Comparison of ENCODE assay signal across 13 cellular contexts in genomic region chr12:132393991-132394949, GRCh38.
DNase-seq lines count a peak whose midpoint lies in the region; ATAC-seq and TF ChIP-seq lines count a peak whose summit lies in the region.
"Had no signal": no experiment of that assay in that cellular context is flagged by ENCODE, and none has a peak within 500 bp of the region (broad histone marks: within the 10 kb centered on the region; RNA-seq: fewer than 3 reads in every experiment).

No MANE protein-coding gene starts in this region.

- TF ChIP-seq CTCF in transverse colon (IDR thresholded peaks at IDR 0.05): no peak

- no peaks in the 10 kb centered on the region for H3K4me1 ChIP-seq in transverse colon
- H3K4me1 ChIP-seq: tibial artery had no signal

- TF ChIP-seq POLR2A in transverse colon (IDR thresholded peaks at IDR 0.05): no peak

- no peaks in the 10 kb centered on the region for H3K9me3 ChIP-seq in transverse colon
- H3K9me3 ChIP-seq: tibial artery had no signal

- H3K4me3 Mint-ChIP-seq in activated naive CD4-positive, alpha-beta T cell treated with anti-CD3 and anti-CD28 coated beads for 36 hours: no peak overlapping the region
- H3K4me3 Mint-ChIP-seq in T-helper 2 cell treated with Interferon-gamma antibody and Interleukin-4, amounts not matched to agents 5 μg/mL and 100 μg/mL, for 36 hours: no peak overlapping the region

- intact Hi-C loops in activated naive CD4-positive, alpha-beta T cell treated with anti-CD3 and anti-CD28 coated beads for 36 hours (cut with micrococcal nuclease): no loop called here
- intact Hi-C loops in transverse colon (cut with DNase I; ENCODE audit: low total_unique reads): no loop called here

- H3K36me3 Mint-ChIP-seq in activated naive CD4-positive, alpha-beta T cell treated with anti-CD3 and anti-CD28 coated beads for 36 hours (ENCODE audit: low read depth): no peaks in the 10 kb centered on the region
- H3K36me3 Mint-ChIP-seq in T-helper 2 cell treated with Interferon-gamma antibody and Interleukin-4, amounts not matched to agents 5 μg/mL and 100 μg/mL, for 36 hours (ENCODE audit: low read depth): no peaks in the 10 kb centered on the region

- CTCF ChIA-PET in activated naive CD4-positive, alpha-beta T cell treated with anti-CD3 and anti-CD28 coated beads for 36 hours (lab: Charles Lee): no interaction called here

- no peak overlapping the region for H3K4me3 ChIP-seq in transverse colon
- H3K4me3 ChIP-seq: lung, tibial artery had no signal

- H3K27me3 ChIP-seq in transverse colon: peaks cover 58% of the 10 kb centered on the region

- peaks cover 13% of the 10 kb centered on the region for H3K27me3 Mint-ChIP-seq in activated naive CD4-positive, alpha-beta T cell treated with anti-CD3 and anti-CD28 coated beads for 36 hours (ENCODE audit: low read depth)
- H3K27me3 Mint-ChIP-seq in T-helper 2 cell treated with Interferon-gamma antibody and Interleukin-4, amounts not matched to agents 5 μg/mL and 100 μg/mL, for 36 hours (ENCODE audit: low read depth): no peaks in the 10 kb centered on the region

- H3K9me3 Mint-ChIP-seq in activated naive CD4-positive, alpha-beta T cell treated with anti-CD3 and anti-CD28 coated beads for 36 hours: peaks cover 3% of the 10 kb centered on the region
- H3K9me3 Mint-ChIP-seq in T-helper 2 cell treated with Interferon-gamma antibody and Interleukin-4, amounts not matched to agents 5 μg/mL and 100 μg/mL, for 36 hours: peaks cover 4% of the 10 kb centered on the region

- in situ Hi-C loops in transverse colon (cut with MboI; ENCODE audit: low pct_ligation_motif_present in 1 of 4, low pct_unique_long_range_greater_than_20kb in 1 of 4, low sequenced_read_pairs in 3 of 4): no loop called here

- H3K36me3 ChIP-seq in transverse colon: no peaks in the 10 kb centered on the region
- H3K36me3 ChIP-seq: tibial artery had no signal

- peak; percentile 27 for DNase-seq in activated naive CD4-positive, alpha-beta T cell treated with Interleukin-2 at 50 U/mL for 16 hours
- no peak for DNase-seq in activated naive CD4-positive, alpha-beta T cell treated with anti-CD3 and anti-CD28 coated beads for 36 hours
- DNase-seq in T-helper 2 cell treated with Interferon-gamma antibody and Interleukin-4, amounts not matched to agents 5 μg/mL and 100 μg/mL, for 36 hours (ENCODE audit: low spot score): peak; percentile 15
- DNase-seq in kidney tubule cell (ENCODE audit: low spot score) (peak; percentile 73), transverse colon (peak; percentile 0), amygdala (lab: John Stamatoyannopoulos, UW) (no peak)
- DNase-seq: effector memory CD4-positive, alpha-beta T cell; NCI-H1436 treated with DMSO at 0.1 percent for 48 hours; occipital lobe had no signal

- H3K4me1 Mint-ChIP-seq in activated naive CD4-positive, alpha-beta T cell treated with anti-CD3 and anti-CD28 coated beads for 36 hours (ENCODE audit: low read depth): no peaks in the 10 kb centered on the region
- no peaks in the 10 kb centered on the region for H3K4me1 Mint-ChIP-seq in T-helper 2 cell treated with Interferon-gamma antibody and Interleukin-4, amounts not matched to agents 5 μg/mL and 100 μg/mL, for 36 hours (ENCODE audit: low read depth)

- ATAC-seq in GM18511 (IDR thresholded peaks at IDR 0.05; ENCODE audit: unreplicated experiment) (no peak), HG03280 (IDR thresholded peaks at IDR 0.05; ENCODE audit: unreplicated experiment) (no peak)

- no peak overlapping the region for H3K27ac Mint-ChIP-seq in activated naive CD4-positive, alpha-beta T cell treated with anti-CD3 and anti-CD28 coated beads for 36 hours
- H3K27ac Mint-ChIP-seq in T-helper 2 cell treated with Interferon-gamma antibody and Interleukin-4, amounts not matched to agents 5 μg/mL and 100 μg/mL, for 36 hours: no peak overlapping the region

- 86 to 89% methylated on average over 5 to 34 of the region's 36 CpGs for WGBS in transverse colon (ENCODE audit: low coverage in 1 of 2), 2 donors

- TF ChIP-seq EP300 in transverse colon (IDR thresholded peaks at IDR 0.05; ENCODE audit: low read depth): no peak

- H3K27ac ChIP-seq in transverse colon: no peak overlapping the region
- H3K27ac ChIP-seq: tibial artery had no signal

Comparison
In these comparisons a context has a peak if more than half of its experiments do, and no peak if none do; other contexts are left out.
1. DNase-seq: peak in activated naive CD4-positive, alpha-beta T cell treated with Interleukin-2 at 50 U/mL for 16 hours (single experiment), T-helper 2 cell treated with Interferon-gamma antibody and Interleukin-4, amounts not matched to agents 5 μg/mL and 100 μg/mL, for 36 hours (single experiment), kidney tubule cell (single experiment) and transverse colon (single experiment); none in activated naive CD4-positive, alpha-beta T cell treated with anti-CD3 and anti-CD28 coated beads for 36 hours (single experiment) and amygdala (0 of 56).